2 cellular contexts compared by ENCODE assay signal in genomic region chrX:153488231-153488914, GRCh38.
TF ChIP-seq lines count a peak whose summit lies in the region.

No MANE protein-coding gene starts in this region.

TF ChIP-seq in IMR-90, 13 proteins besides CTCF, POLR2A, EP300 and RAD21:
- TF ChIP-seq RCOR1 (IDR thresholded peaks at IDR 0.05; ENCODE audit: insufficient replicate concordance, low read length) (peak; percentile 26), MXI1 (IDR thresholded peaks at IDR 0.05; ENCODE audit: borderline replicate concordance, low read depth, low read length) (no peak), ELK1 (IDR thresholded peaks at IDR 0.05; ENCODE audit: borderline replicate concordance, low read depth, low read length) (no peak), NFE2L2 (IDR thresholded peaks at IDR 0.05; ENCODE audit: low read depth, low read length) (no peak), USF2 (IDR thresholded peaks at IDR 0.05; ENCODE audit: low read depth, low read length) (no peak), MAZ (IDR thresholded peaks at IDR 0.05; ENCODE audit: borderline replicate concordance, low read depth, low read length) (peak; percentile 39; the same call in 1 of the 2 replicates), RFX5 (IDR thresholded peaks at IDR 0.05; ENCODE audit: low read depth, low read length) (no peak), CEBPB (IDR thresholded peaks at IDR 0.05; ENCODE audit: low read depth, low read length) (no peak), BHLHE40 (IDR thresholded peaks at IDR 0.05; ENCODE audit: low read depth, low read length) (no peak), FOS (IDR thresholded peaks at IDR 0.05; ENCODE audit: low read depth, low read length) (no peak), MAFK (IDR thresholded peaks at IDR 0.05; ENCODE audit: low read depth, low read length) (no peak), SMC3 (IDR thresholded peaks at IDR 0.05; ENCODE audit: low read depth, low read length) (no peak), CHD1 (IDR thresholded peaks at IDR 0.05; ENCODE audit: low read depth, low read length) (no peak)

TF ChIP-seq in HepG2, 621 proteins besides CTCF, POLR2A, EP300 and RAD21 (continues in another document):
- TF ChIP-seq HMGXB4 (CRISPR knock-in tag; IDR thresholded peaks at IDR 0.05; ENCODE audit: borderline replicate concordance in 1 of 2, low read depth in 1 of 2) = peak in 1 of 2 experiments; percentile 40; a peak in 1 of 4 replicates
- no peak for TF ChIP-seq ZNF430 (CRISPR knock-in tag; IDR thresholded peaks at IDR 0.05)
- TF ChIP-seq MAX (IDR thresholded peaks at IDR 0.05) = peak; percentile 74
- TF ChIP-seq PPARG (CRISPR knock-in tag; conservative IDR thresholded peaks at IDR 0.05) = peak; percentile 81
- TF ChIP-seq ZNF350 (CRISPR knock-in tag; IDR thresholded peaks at IDR 0.05; ENCODE audit: borderline replicate concordance, low read depth) = 0 out of 2 replicates have a peak, but pooled peaks have one; percentile 22
- peak; percentile 76 for TF ChIP-seq ELF1 (CRISPR knock-in tag; IDR thresholded peaks at IDR 0.05)
- TF ChIP-seq HIC2 (CRISPR knock-in tag; IDR thresholded peaks at IDR 0.05; ENCODE audit: low read depth) = peak; percentile 57; the same call in 1 of the 2 replicates
- TF ChIP-seq HOXA3 (CRISPR knock-in tag; IDR thresholded peaks at IDR 0.05) = peak; percentile 50; the same call in 1 of the 2 replicates
- no peak for TF ChIP-seq MAZ (IDR thresholded peaks at IDR 0.05; ENCODE audit: borderline replicate concordance, low read depth, low read length)
- peak; percentile 66; the same call in 1 of the 2 replicates for TF ChIP-seq MAZ (CRISPR knock-in tag; IDR thresholded peaks at IDR 0.05; ENCODE audit: low read depth)
- no peak for TF ChIP-seq BRF2 (CRISPR knock-in tag; IDR thresholded peaks at IDR 0.05)
- TF ChIP-seq FOSL2 (CRISPR knock-in tag; IDR thresholded peaks at IDR 0.05) = 0 out of 2 replicates have a peak, but pooled peaks have one; percentile 15
- peak; percentile 64; the same call in 1 of the 2 replicates for TF ChIP-seq REPIN1 (CRISPR knock-in tag; IDR thresholded peaks at IDR 0.05; ENCODE audit: borderline replicate concordance, low read depth)
- peak; percentile 42; the same call in 1 of the 2 replicates for TF ChIP-seq HDAC2 (CRISPR knock-in tag; IDR thresholded peaks at IDR 0.05)
- TF ChIP-seq SMYD3 (CRISPR knock-in tag; IDR thresholded peaks at IDR 0.05) = 0 out of 2 replicates have a peak, but pooled peaks have one; percentile 30
- no peak for TF ChIP-seq SOX6 (IDR thresholded peaks at IDR 0.05)
- peak; percentile 35; the same call in 1 of the 2 replicates for TF ChIP-seq SOX6 (CRISPR knock-in tag; IDR thresholded peaks at IDR 0.05)
- TF ChIP-seq SNAPC2 (CRISPR knock-in tag; IDR thresholded peaks at IDR 0.05) = 0 out of 2 replicates have a peak, but pooled peaks have one; percentile 40
- TF ChIP-seq, protein P1, sequence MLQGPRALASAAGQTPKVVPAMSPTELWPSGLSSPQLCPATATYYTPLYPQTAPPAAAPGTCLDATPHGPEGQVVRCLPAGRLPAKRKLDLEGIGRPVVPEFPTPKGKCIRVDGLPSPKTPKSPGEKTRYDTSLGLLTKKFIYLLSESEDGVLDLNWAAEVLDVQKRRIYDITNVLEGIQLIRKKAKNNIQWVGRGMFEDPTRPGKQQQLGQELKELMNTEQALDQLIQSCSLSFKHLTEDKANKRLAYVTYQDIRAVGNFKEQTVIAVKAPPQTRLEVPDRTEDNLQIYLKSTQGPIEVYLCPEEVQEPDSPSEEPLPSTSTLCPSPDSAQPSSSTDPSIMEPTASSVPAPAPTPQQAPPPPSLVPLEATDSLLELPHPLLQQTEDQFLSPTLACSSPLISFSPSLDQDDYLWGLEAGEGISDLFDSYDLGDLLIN (CRISPR knock-in tag; IDR thresholded peaks at IDR 0.05; ENCODE audit: borderline replicate concordance) = no peak
- peak; percentile 82 for TF ChIP-seq ZNF687 (CRISPR knock-in tag; IDR thresholded peaks at IDR 0.05)
- peak; percentile 10; the same call in 1 of the 2 replicates for TF ChIP-seq SP5 (CRISPR knock-in tag; IDR thresholded peaks at IDR 0.05; ENCODE audit: borderline replicate concordance, low read depth)
- no peak for TF ChIP-seq KLF13 (CRISPR knock-in tag; IDR thresholded peaks at IDR 0.05)
- TF ChIP-seq ZNF121 (CRISPR knock-in tag; IDR thresholded peaks at IDR 0.05) = no peak
- TF ChIP-seq, protein P2, sequence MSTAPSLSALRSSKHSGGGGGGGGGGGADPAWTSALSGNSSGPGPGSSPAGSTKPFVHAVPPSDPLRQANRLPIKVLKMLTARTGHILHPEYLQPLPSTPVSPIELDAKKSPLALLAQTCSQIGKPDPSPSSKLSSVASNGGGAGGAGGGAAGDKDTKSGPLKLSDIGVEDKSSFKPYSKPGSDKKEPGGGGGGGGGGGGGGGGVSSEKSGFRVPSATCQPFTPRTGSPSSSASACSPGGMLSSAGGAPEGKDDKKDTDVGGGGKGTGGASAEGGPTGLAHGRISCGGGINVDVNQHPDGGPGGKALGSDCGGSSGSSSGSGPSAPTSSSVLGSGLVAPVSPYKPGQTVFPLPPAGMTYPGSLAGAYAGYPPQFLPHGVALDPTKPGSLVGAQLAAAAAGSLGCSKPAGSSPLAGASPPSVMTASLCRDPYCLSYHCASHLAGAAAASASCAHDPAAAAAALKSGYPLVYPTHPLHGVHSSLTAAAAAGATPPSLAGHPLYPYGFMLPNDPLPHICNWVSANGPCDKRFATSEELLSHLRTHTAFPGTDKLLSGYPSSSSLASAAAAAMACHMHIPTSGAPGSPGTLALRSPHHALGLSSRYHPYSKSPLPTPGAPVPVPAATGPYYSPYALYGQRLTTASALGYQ (CRISPR knock-in tag; IDR thresholded peaks at IDR 0.05) = no peak
- no peak for TF ChIP-seq SNRNP70 (IDR thresholded peaks at IDR 0.05; ENCODE audit: low read depth, low read length)
- TF ChIP-seq RARA (CRISPR knock-in tag; IDR thresholded peaks at IDR 0.05) = peak; percentile 69
- TF ChIP-seq NKX3-1 (CRISPR knock-in tag; IDR thresholded peaks at IDR 0.05) = no peak
- TF ChIP-seq ESRRA (CRISPR knock-in tag; IDR thresholded peaks at IDR 0.05; ENCODE audit: low read depth) = peak; percentile 66; the same call in 1 of the 2 replicates
- TF ChIP-seq MTA1 (CRISPR knock-in tag; IDR thresholded peaks at IDR 0.05; ENCODE audit: borderline replicate concordance) = peak; percentile 70; the same call in 1 of the 2 replicates
- TF ChIP-seq TBX2 (CRISPR knock-in tag; IDR thresholded peaks at IDR 0.05; ENCODE audit: borderline replicate concordance) = peak; percentile 64; the same call in 1 of the 2 replicates
- 0 out of 2 replicates have a peak, but pooled peaks have one; percentile 48 for TF ChIP-seq KDM3A (CRISPR knock-in tag; IDR thresholded peaks at IDR 0.05; ENCODE audit: low read depth)
- peak; percentile 17; the same call in 1 of the 2 replicates for TF ChIP-seq ZNF331 (CRISPR knock-in tag; IDR thresholded peaks at IDR 0.05)
- TF ChIP-seq ZNF776 (CRISPR knock-in tag; IDR thresholded peaks at IDR 0.05) = no peak
- peak; percentile 96 for TF ChIP-seq NR2C2 (CRISPR knock-in tag; IDR thresholded peaks at IDR 0.05; ENCODE audit: borderline replicate concordance)
- TF ChIP-seq SATB2 (CRISPR knock-in tag; IDR thresholded peaks at IDR 0.05) = no peak
- TF ChIP-seq SAP130 (CRISPR knock-in tag; IDR thresholded peaks at IDR 0.05; ENCODE audit: low read depth) = peak; percentile 58; the same call in 1 of the 2 replicates
- no peak for TF ChIP-seq NONO (IDR thresholded peaks at IDR 0.05)
- peak; percentile 47; the same call in 1 of the 2 replicates for TF ChIP-seq NONO (CRISPR knock-in tag; conservative IDR thresholded peaks at IDR 0.05)
- TF ChIP-seq, protein P3, sequence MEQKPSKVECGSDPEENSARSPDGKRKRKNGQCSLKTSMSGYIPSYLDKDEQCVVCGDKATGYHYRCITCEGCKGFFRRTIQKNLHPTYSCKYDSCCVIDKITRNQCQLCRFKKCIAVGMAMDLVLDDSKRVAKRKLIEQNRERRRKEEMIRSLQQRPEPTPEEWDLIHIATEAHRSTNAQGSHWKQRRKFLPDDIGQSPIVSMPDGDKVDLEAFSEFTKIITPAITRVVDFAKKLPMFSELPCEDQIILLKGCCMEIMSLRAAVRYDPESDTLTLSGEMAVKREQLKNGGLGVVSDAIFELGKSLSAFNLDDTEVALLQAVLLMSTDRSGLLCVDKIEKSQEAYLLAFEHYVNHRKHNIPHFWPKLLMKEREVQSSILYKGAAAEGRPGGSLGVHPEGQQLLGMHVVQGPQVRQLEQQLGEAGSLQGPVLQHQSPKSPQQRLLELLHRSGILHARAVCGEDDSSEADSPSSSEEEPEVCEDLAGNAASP (CRISPR knock-in tag; IDR thresholded peaks at IDR 0.05; ENCODE audit: borderline replicate concordance) = peak; percentile 12; the same call in 1 of the 2 replicates
- TF ChIP-seq GABPB1 (CRISPR knock-in tag; IDR thresholded peaks at IDR 0.05) = peak; percentile 89
